Comparison of ENCODE assay signal across 8 cellular contexts in genomic region chr5:69024241-69024651, GRCh38.
DNase-seq lines count a peak whose midpoint lies in the region; ATAC-seq, FAIRE-seq and TF ChIP-seq lines count a peak whose summit lies in the region.

No MANE protein-coding gene starts in this region.

- H3K4me2 ChIP-seq in K562 (ENCODE audit: insufficient read depth, low read length) = no peak overlapping the region

- H3K4me3 ChIP-seq in BJ (ENCODE audit: low read depth, low read length) = no peak overlapping the region
- H3K4me3 ChIP-seq in K562 = no peak overlapping the region
- no peak overlapping the region for H3K4me3 ChIP-seq in ovary

- ATAC-seq in K562 = peak; percentile 96
- ATAC-seq in left colon = peak; percentile 86
- ATAC-seq in HG02763 (IDR thresholded peaks at IDR 0.05; ENCODE audit: unreplicated experiment) = no peak

- no peaks in the 10 kb centered on the region for H3K9me3 ChIP-seq in K562 (replicated peaks; ENCODE audit: control insufficient read depth, insufficient read depth, low read depth, low read length)
- H3K9me3 ChIP-seq in ovary = no peaks in the 10 kb centered on the region

- H3K27ac ChIP-seq in K562 (ENCODE audit: extremely low read depth, low read depth, low read length) (no peak overlapping the region), ovary (no peak overlapping the region)

- WGBS in K562 (ENCODE audit: insufficient coverage, low coverage, missing lambda C conversion rate) = 5% methylated on average over 5 of the region's 5 CpGs
- 52 to 65% (median 55%) methylated on average over 5 of the region's 5 CpGs for WGBS in ovary, 3 donors

- in situ Hi-C loops in K562 (cut with MboI) = no loop called here

- peak; percentile 92 to 94 for TF ChIP-seq RAD21 in K562 (CRISPR knock-in tag; conservative IDR thresholded peaks at IDR 0.05 in 1 of 2, IDR thresholded peaks at IDR 0.05 in 1 of 2)

- H3K36me3 ChIP-seq in BJ (ENCODE audit: control insufficient read depth, insufficient read depth, low read length) = no peaks in the 10 kb centered on the region
- H3K36me3 ChIP-seq in K562 (ENCODE audit: control insufficient read depth, insufficient read depth, low read length) = no peaks in the 10 kb centered on the region
- no peaks in the 10 kb centered on the region for H3K36me3 ChIP-seq in ovary

- DNase-seq in BJ (ENCODE audit: low read depth) (no peak), GM12891 (ENCODE audit: insufficient read length, low spot score) (peak; percentile 29), NCI-H774 (lab: John Stamatoyannopoulos, UW) (peak; percentile 57), K562 (ENCODE audit: extremely low read depth in 1 of 4, low spot score in 3 of 4) (peak; percentile 56 to 80 (median 60)), left colon (no peak), ovary (no peak)
- no peak for DNase-seq in activated effector memory CD4-positive, alpha-beta T cell treated with Interleukin-2 at 50 U/mL for 16 hours

- no peak overlapping the region for H3K9ac ChIP-seq in K562 (ENCODE audit: insufficient read depth in 1 of 2, low read depth in 2 of 2, low read length in 2 of 2)

- H3K9me1 ChIP-seq in K562 (ENCODE audit: control insufficient read depth, insufficient read depth, low read length) = no peaks in the 10 kb centered on the region

- TF ChIP-seq POLR2A in GM12891 (IDR thresholded peaks at IDR 0.05; ENCODE audit: low read depth, low read length) = no peak
- no peak for TF ChIP-seq POLR2A in K562 (conservative IDR thresholded peaks at IDR 0.05)
- no peak for TF ChIP-seq POLR2A in ovary (IDR thresholded peaks at IDR 0.05)

- FAIRE-seq in GM12891 (lab: Jason Lieb, UNC) (peak; percentile 69), K562 (lab: Jason Lieb, UNC) (peak; percentile 94)

- H3K27me3 ChIP-seq in BJ (ENCODE audit: control insufficient read depth, insufficient read depth, low read length) (peaks cover 3% of the 10 kb centered on the region), K562 (ENCODE audit: control insufficient read depth in 2 of 2, insufficient read depth in 2 of 2, low read length in 2 of 2) (peaks cover 4 to 6% of the 10 kb centered on the region in 2 experiments; a peak in 2 of 5 replicates), ovary (no peaks in the 10 kb centered on the region)

- TF ChIP-seq EP300 in K562 (IDR thresholded peaks at IDR 0.05; ENCODE audit: low read length) (no peak), ovary (IDR thresholded peaks at IDR 0.05) (no peak)

- POLR2A ChIA-PET in BJ (lab: Charles Lee) (no interaction called here), K562 (lab: Yijun Ruan, JAX) (interaction anchor here (0.7 kb wide), 1 partner anchor 116 kb away, joined by 4 read pairs; no protein-coding TSS in a partner anchor)

- no peaks in the 10 kb centered on the region for H4K20me1 ChIP-seq in K562 (replicated peaks; ENCODE audit: control insufficient read depth, insufficient read depth, low read length)

- peak overlapping the region; percentile 6; the same call in 1 of the 2 replicates for H2AFZ ChIP-seq in K562 (ENCODE audit: low read depth, low read length)

- peak; percentile 56 for TF ChIP-seq CTCF in BJ (IDR thresholded peaks at IDR 0.05; ENCODE audit: insufficient read depth, low read depth, low read length)
- TF ChIP-seq CTCF in K562 (IDR thresholded peaks at IDR 0.05 in 2 of 3, conservative IDR thresholded peaks at IDR 0.05 in 1 of 3; ENCODE audit: insufficient read depth in 2 of 3, low read depth in 1 of 3, low read length in 3 of 3) = peak; percentile 72 to 92 (median 82)
- no peak for TF ChIP-seq CTCF in ovary (IDR thresholded peaks at IDR 0.05)

- CTCF ChIA-PET in BJ (lab: Yijun Ruan, JAX) = interaction anchor here (1.1 to 6.4 kb wide), 5 partner anchors 10 to 66 kb away, joined by 3 to 28 read pairs (median 5); no protein-coding TSS in a partner anchor
- CTCF ChIA-PET in K562 (lab: Yijun Ruan, JAX; ENCODE audit: low intra/inter-chr PET ratio) = interaction anchor here (0.6 to 1.0 kb wide), 2 partner anchors 17 to 59 kb away, joined by 3 read pairs; no protein-coding TSS in a partner anchor

- H3K4me1 ChIP-seq in K562 (replicated peaks in 1 of 2; ENCODE audit: control insufficient read depth in 2 of 2, insufficient read depth in 2 of 2, low read length in 2 of 2) = peaks cover 0 to 5% of the 10 kb centered on the region in 2 experiments; a peak in 1 of 5 replicates
- H3K4me1 ChIP-seq in ovary (ENCODE audit: insufficient read depth) = no peaks in the 10 kb centered on the region

- intact Hi-C loops in K562 (cut with micrococcal nuclease) (loop anchor here (1.0 to 10.0 kb wide), 2 partner anchors 59 to 311 kb away; partner anchors contain the start of gene CCDC125), left colon (cut with DNase I, micrococcal nuclease) (no loop called here), ovary (cut with DNase I) (no loop called here)

- no peaks in the 10 kb centered on the region for H3K79me2 ChIP-seq in K562 (ENCODE audit: control insufficient read depth, insufficient read depth, low read length)

- BruUV-seq in K562 (replicated peaks; lab: Mats Ljungman, UMichigan) = no TSS peak

TF ChIP-seq in GM12891, 5 proteins besides CTCF, POLR2A, EP300 and RAD21:
- TF ChIP-seq POU2F2 (IDR thresholded peaks at IDR 0.05; ENCODE audit: low read depth, low read length) (no peak), PAX5 (IDR thresholded peaks at IDR 0.05; ENCODE audit: insufficient read depth, low read length, severe bottlenecking) (no peak), SPI1 (IDR thresholded peaks at IDR 0.05; ENCODE audit: low read depth, low read length) (no peak), TAF1 (IDR thresholded peaks at IDR 0.05; ENCODE audit: low read depth, low read length) (no peak), POLR2AphosphoS5 (IDR thresholded peaks at IDR 0.05; ENCODE audit: low read depth, low read length) (no peak)

TF ChIP-seq in K562, 482 proteins besides CTCF, POLR2A, EP300 and RAD21 (continues in another document):
- no peak for TF ChIP-seq NFATC3 (IDR thresholded peaks at IDR 0.05)
- TF ChIP-seq ATF7 (IDR thresholded peaks at IDR 0.05) = 0 out of 2 replicates have a peak, but pooled peaks have one; percentile 25
- TF ChIP-seq TCF3 (CRISPR knock-in tag; IDR thresholded peaks at IDR 0.05) = no peak
- no peak for TF ChIP-seq PRPF4 (IDR thresholded peaks at IDR 0.05; ENCODE audit: insufficient read depth, low read depth, low read length, poor library complexity, severe bottlenecking)
- no peak for TF ChIP-seq NONO (IDR thresholded peaks at IDR 0.05; ENCODE audit: low read depth in 2 of 2, low read length in 1 of 2)
- TF ChIP-seq ARID3A (IDR thresholded peaks at IDR 0.05; ENCODE audit: borderline replicate concordance, low read depth, low read length) = peak; percentile 15; the same call in 1 of the 2 replicates
- TF ChIP-seq, protein P1, sequence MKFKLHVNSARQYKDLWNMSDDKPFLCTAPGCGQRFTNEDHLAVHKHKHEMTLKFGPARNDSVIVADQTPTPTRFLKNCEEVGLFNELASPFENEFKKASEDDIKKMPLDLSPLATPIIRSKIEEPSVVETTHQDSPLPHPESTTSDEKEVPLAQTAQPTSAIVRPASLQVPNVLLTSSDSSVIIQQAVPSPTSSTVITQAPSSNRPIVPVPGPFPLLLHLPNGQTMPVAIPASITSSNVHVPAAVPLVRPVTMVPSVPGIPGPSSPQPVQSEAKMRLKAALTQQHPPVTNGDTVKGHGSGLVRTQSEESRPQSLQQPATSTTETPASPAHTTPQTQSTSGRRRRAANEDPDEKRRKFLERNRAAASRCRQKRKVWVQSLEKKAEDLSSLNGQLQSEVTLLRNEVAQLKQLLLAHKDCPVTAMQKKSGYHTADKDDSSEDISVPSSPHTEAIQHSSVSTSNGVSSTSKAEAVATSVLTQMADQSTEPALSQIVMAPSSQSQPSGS (CRISPR knock-in tag; IDR thresholded peaks at IDR 0.05) = no peak
- TF ChIP-seq ZBTB1 (CRISPR knock-in tag; IDR thresholded peaks at IDR 0.05; ENCODE audit: borderline replicate concordance, low read depth) = no peak
- TF ChIP-seq PATZ1 (CRISPR knock-in tag; IDR thresholded peaks at IDR 0.05; ENCODE audit: borderline replicate concordance) = no peak
- TF ChIP-seq CBX5 (IDR thresholded peaks at IDR 0.05; ENCODE audit: borderline replicate concordance, low read depth) = no peak
- no peak for TF ChIP-seq ZNF224 (CRISPR knock-in tag; IDR thresholded peaks at IDR 0.05)

Comparison
In these comparisons a context has a peak if more than half of its experiments do, and no peak if none do; other contexts are left out.
1. DNase-seq: peak in GM12891 (single experiment), NCI-H774 (single experiment) and K562 (4 of 4); none in BJ (single experiment), left colon (0 of 2), ovary (0 of 5) and activated effector memory CD4-positive, alpha-beta T cell treated with Interleukin-2 at 50 U/mL for 16 hours (single experiment).
2. CTCF ChIP-seq: peak in BJ (single experiment) and K562 (3 of 3); none in ovary (0 of 3).